Comparison of ENCODE assay signal across 1 cellular context in the genomic region with DNA sequence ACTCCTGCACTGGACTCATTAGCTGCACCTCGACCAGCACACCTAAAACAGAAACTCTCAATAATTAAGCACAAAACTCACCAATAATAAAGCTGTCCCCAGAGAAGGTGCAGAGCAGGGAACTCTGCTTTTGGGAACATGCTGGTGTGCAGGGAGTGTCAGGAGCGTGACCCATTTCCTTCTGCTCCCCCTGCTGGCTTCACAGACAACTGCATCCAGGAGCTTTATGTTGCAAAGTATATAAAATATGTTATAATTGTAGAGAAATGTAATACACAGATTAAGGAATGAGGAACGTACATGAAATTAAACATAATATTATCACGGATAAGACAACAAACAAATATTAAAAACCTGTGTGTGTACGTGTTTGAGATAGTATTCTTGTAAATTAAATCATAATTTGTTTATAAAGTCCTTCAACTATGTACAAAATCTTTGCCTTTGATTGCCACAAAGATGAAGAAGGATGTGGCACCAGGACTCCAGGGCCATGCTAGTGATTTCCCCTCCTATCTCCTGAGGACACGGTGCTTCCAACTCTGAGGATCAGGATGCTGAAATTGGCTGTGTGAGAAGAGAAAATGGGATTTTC.
TF ChIP-seq lines count a peak whose summit lies in the region.

No MANE protein-coding gene starts in this region.

TF ChIP-seq in GM23338, 12 proteins besides CTCF, POLR2A, EP300 and RAD21 (continued from another document):
- TF ChIP-seq, protein P1, sequence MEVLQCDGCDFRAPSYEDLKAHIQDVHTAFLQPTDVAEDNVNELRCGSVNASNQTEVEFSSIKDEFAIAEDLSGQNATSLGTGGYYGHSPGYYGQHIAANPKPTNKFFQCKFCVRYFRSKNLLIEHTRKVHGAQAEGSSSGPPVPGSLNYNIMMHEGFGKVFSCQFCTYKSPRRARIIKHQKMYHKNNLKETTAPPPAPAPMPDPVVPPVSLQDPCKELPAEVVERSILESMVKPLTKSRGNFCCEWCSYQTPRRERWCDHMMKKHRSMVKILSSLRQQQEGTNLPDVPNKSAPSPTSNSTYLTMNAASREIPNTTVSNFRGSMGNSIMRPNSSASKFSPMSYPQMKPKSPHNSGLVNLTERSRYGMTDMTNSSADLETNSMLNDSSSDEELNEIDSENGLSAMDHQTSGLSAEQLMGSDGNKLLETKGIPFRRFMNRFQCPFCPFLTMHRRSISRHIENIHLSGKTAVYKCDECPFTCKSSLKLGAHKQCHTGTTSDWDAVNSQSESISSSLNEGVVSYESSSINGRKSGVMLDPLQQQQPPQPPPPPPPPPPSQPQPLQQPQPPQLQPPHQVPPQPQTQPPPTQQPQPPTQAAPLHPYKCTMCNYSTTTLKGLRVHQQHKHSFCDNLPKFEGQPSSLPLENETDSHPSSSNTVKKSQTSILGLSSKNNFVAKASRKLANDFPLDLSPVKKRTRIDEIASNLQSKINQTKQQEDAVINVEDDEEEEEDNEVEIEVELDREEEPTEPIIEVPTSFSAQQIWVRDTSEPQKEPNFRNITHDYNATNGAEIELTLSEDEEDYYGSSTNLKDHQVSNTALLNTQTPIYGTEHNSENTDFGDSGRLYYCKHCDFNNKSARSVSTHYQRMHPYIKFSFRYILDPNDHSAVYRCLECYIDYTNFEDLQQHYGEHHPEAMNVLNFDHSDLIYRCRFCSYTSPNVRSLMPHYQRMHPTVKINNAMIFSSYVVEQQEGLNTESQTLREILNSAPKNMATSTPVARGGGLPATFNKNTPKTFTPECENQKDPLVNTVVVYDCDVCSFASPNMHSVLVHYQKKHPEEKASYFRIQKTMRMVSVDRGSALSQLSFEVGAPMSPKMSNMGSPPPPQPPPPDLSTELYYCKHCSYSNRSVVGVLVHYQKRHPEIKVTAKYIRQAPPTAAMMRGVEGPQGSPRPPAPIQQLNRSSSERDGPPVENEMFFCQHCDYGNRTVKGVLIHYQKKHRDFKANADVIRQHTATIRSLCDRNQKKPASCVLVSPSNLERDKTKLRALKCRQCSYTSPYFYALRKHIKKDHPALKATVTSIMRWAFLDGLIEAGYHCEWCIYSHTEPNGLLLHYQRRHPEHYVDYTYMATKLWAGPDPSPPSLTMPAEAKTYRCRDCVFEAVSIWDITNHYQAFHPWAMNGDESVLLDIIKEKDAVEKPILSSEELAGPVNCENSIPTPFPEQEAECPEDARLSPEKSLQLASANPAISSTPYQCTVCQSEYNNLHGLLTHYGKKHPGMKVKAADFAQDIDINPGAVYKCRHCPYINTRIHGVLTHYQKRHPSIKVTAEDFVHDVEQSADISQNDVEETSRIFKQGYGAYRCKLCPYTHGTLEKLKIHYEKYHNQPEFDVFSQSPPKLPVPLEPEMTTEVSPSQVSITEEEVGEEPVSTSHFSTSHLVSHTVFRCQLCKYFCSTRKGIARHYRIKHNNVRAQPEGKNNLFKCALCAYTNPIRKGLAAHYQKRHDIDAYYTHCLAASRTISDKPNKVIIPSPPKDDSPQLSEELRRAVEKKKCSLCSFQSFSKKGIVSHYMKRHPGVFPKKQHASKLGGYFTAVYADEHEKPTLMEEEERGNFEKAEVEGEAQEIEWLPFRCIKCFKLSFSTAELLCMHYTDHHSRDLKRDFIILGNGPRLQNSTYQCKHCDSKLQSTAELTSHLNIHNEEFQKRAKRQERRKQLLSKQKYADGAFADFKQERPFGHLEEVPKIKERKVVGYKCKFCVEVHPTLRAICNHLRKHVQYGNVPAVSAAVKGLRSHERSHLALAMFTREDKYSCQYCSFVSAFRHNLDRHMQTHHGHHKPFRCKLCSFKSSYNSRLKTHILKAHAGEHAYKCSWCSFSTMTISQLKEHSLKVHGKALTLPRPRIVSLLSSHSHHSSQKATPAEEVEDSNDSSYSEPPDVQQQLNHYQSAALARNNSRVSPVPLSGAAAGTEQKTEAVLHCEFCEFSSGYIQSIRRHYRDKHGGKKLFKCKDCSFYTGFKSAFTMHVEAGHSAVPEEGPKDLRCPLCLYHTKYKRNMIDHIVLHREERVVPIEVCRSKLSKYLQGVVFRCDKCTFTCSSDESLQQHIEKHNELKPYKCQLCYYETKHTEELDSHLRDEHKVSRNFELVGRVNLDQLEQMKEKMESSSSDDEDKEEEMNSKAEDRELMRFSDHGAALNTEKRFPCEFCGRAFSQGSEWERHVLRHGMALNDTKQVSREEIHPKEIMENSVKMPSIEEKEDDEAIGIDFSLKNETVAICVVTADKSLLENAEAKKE (CRISPR knock-in tag; IDR thresholded peaks at IDR 0.05), result no peak
- TF ChIP-seq EZH2phosphoT487 (IDR thresholded peaks at IDR 0.05; ENCODE audit: unreplicated experiment) (no peak), CREB1 (CRISPR knock-in tag; IDR thresholded peaks at IDR 0.05; ENCODE audit: low read depth) (no peak), STAT1 (IDR thresholded peaks at IDR 0.05; ENCODE audit: unreplicated experiment) (no peak), JUNB (IDR thresholded peaks at IDR 0.05; ENCODE audit: unreplicated experiment) (no peak)
- TF ChIP-seq, protein P2, sequence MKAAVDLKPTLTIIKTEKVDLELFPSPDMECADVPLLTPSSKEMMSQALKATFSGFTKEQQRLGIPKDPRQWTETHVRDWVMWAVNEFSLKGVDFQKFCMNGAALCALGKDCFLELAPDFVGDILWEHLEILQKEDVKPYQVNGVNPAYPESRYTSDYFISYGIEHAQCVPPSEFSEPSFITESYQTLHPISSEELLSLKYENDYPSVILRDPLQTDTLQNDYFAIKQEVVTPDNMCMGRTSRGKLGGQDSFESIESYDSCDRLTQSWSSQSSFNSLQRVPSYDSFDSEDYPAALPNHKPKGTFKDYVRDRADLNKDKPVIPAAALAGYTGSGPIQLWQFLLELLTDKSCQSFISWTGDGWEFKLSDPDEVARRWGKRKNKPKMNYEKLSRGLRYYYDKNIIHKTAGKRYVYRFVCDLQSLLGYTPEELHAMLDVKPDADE (IDR thresholded peaks at IDR 0.05), result no peak
